9 cellular contexts compared by ENCODE assay signal in genomic region chr9:21919377-21920362, GRCh38.
DNase-seq lines count a peak whose midpoint lies in the region; ATAC-seq and TF ChIP-seq lines count a peak whose summit lies in the region.
"Had no signal": no experiment of that assay in that cellular context is flagged by ENCODE, and none has a peak within 500 bp of the region (broad histone marks: within the 10 kb centered on the region; RNA-seq: fewer than 3 reads in every experiment).

No MANE protein-coding gene starts in this region.

- ATAC-seq in GM21423 (IDR thresholded peaks at IDR 0.05; ENCODE audit: unreplicated experiment) (peak; percentile 92), gastrocnemius medialis (no peak)
- no peak for ATAC-seq in activated naive CD8-positive, alpha-beta T cell treated with anti-CD3 and anti-CD28 coated beads, Interleukin-2, amount 50 U/mL, for 24 hours

- no peak overlapping the region for H3K4me3 Mint-ChIP-seq in activated naive CD8-positive, alpha-beta T cell treated with anti-CD3 and anti-CD28 coated beads, Interleukin-2, amount 50 U/mL, for 24 hours

- no peak overlapping the region for H3K27ac ChIP-seq in gastrocnemius medialis
- H3K27ac ChIP-seq in neuronal stem cell (replicated peaks; ENCODE audit: low read length), result no peak overlapping the region
- H3K27ac ChIP-seq: pancreas had no signal

- H3K9me3 ChIP-seq in gastrocnemius medialis (no peaks in the 10 kb centered on the region), neuronal stem cell (replicated peaks in 1 of 2; ENCODE audit: control insufficient read depth in 2 of 2, insufficient read depth in 1 of 2, low read depth in 1 of 2, low read length in 2 of 2) (no peaks in the 10 kb centered on the region)
- H3K9me3 ChIP-seq: pancreas had no signal

- H4K91ac ChIP-seq in neuronal stem cell (ENCODE audit: low read depth, low read length, poor library complexity), result no peak overlapping the region

- no peak overlapping the region for H2BK120ac ChIP-seq in neuronal stem cell (ENCODE audit: low read depth, low read length)

- H3K9me3 Mint-ChIP-seq in activated naive CD8-positive, alpha-beta T cell treated with anti-CD3 and anti-CD28 coated beads, Interleukin-2, amount 50 U/mL, for 24 hours, result peaks cover 27% of the 10 kb centered on the region

- no peak overlapping the region for H3K23ac ChIP-seq in neuronal stem cell (ENCODE audit: low read depth, low read length, poor library complexity)

- no peaks in the 10 kb centered on the region for H3K79me1 ChIP-seq in neuronal stem cell (ENCODE audit: low read depth, low read length)

- no peak overlapping the region for H3K9ac ChIP-seq in neuronal stem cell (ENCODE audit: low read depth, low read length, poor library complexity)

- H2BK15ac ChIP-seq in neuronal stem cell (ENCODE audit: low read length), result no peak overlapping the region

- H3K27me3 Mint-ChIP-seq in activated naive CD8-positive, alpha-beta T cell treated with anti-CD3 and anti-CD28 coated beads, Interleukin-2, amount 50 U/mL, for 24 hours, result no peaks in the 10 kb centered on the region

- no peak overlapping the region for H3K14ac ChIP-seq in neuronal stem cell (ENCODE audit: low read length)

- no peak overlapping the region for H2BK5ac ChIP-seq in neuronal stem cell (ENCODE audit: low read length)

- no peak overlapping the region for H2AK5ac ChIP-seq in neuronal stem cell (ENCODE audit: low read depth, low read length)

- no peak overlapping the region for H3K18ac ChIP-seq in neuronal stem cell (ENCODE audit: low read length)

- H3K27me3 ChIP-seq in gastrocnemius medialis (no peaks in the 10 kb centered on the region), neuronal stem cell (ENCODE audit: control insufficient read depth in 3 of 3, insufficient read depth in 3 of 3, low read depth in 1 of 3, low read length in 3 of 3) (no peaks in the 10 kb centered on the region)
- H3K27me3 ChIP-seq: pancreas had no signal

- no peak overlapping the region for H3K4me2 ChIP-seq in neuronal stem cell (ENCODE audit: insufficient read depth, low read length, poor library complexity, severe bottlenecking)

- H3K4me1 ChIP-seq in gastrocnemius medialis (no peaks in the 10 kb centered on the region), neuronal stem cell (ENCODE audit: control insufficient read depth in 2 of 2, insufficient read depth in 1 of 2, low read depth in 1 of 2, low read length in 2 of 2) (no peaks in the 10 kb centered on the region)
- H3K4me1 ChIP-seq: pancreas had no signal

- H3K36me3 ChIP-seq in gastrocnemius medialis (no peaks in the 10 kb centered on the region), neuronal stem cell (replicated peaks in 1 of 2; ENCODE audit: control insufficient read depth in 2 of 2, insufficient read depth in 2 of 2, low read length in 2 of 2) (no peaks in the 10 kb centered on the region)
- H3K36me3 ChIP-seq: pancreas had no signal

- H3K4ac ChIP-seq in neuronal stem cell (ENCODE audit: low read length), result no peak overlapping the region

- intact Hi-C loops in gastrocnemius medialis (cut with DNase I; ENCODE audit: low total_unique reads), result no loop called here

- peaks cover 18% of the 10 kb centered on the region for H3K4me1 Mint-ChIP-seq in activated naive CD8-positive, alpha-beta T cell treated with anti-CD3 and anti-CD28 coated beads, Interleukin-2, amount 50 U/mL, for 24 hours

- H3K27ac Mint-ChIP-seq in activated naive CD8-positive, alpha-beta T cell treated with anti-CD3 and anti-CD28 coated beads, Interleukin-2, amount 50 U/mL, for 24 hours, result peak overlapping the region; percentile 35

- no peak overlapping the region for H2AFZ ChIP-seq in neuronal stem cell (ENCODE audit: low read length)

- H3K4me3 ChIP-seq in retinal pigment epithelial cell (ENCODE audit: low read length) (no peak overlapping the region), gastrocnemius medialis (no peak overlapping the region), neuronal stem cell (ENCODE audit: low read length in 2 of 2) (no peak overlapping the region)
- H3K4me3 ChIP-seq: pancreas had no signal

- H4K8ac ChIP-seq in neuronal stem cell (ENCODE audit: low read depth, low read length), result no peak overlapping the region

- no peak for TF ChIP-seq POLR2A in gastrocnemius medialis (IDR thresholded peaks at IDR 0.05)

- in situ Hi-C loops in KBM-7 (cut with MboI; ENCODE audit: low pct_unique_long_range_greater_than_20kb, low sequenced_read_pairs) (no loop called here), gastrocnemius medialis (cut with MboI; ENCODE audit: low sequenced_read_pairs in 4 of 4) (no loop called here)

- DNase-seq in GM03348 (ENCODE audit: low spot score) (peak; percentile 21), KBM-7 (peak; percentile 76), retinal pigment epithelial cell (ENCODE audit: low read depth) (peak; percentile 62), NCI-H1417 treated with DMSO at 0.1 percent for 48 hours (lab: John Stamatoyannopoulos, UW) (no peak), gastrocnemius medialis (no peak), neuronal stem cell (ENCODE audit: low spot score) (no peak)
- DNase-seq in activated naive CD8-positive, alpha-beta T cell treated with anti-CD3 and anti-CD28 coated beads, Interleukin-2, amount 50 U/mL, for 24 hours, result no peak
- DNase-seq: pancreas had no signal

- H2BK12ac ChIP-seq in neuronal stem cell (ENCODE audit: low read length), result no peak overlapping the region

- TF ChIP-seq CTCF in retinal pigment epithelial cell (conservative IDR thresholded peaks at IDR 0.05; ENCODE audit: low read depth, low read length) (no peak), gastrocnemius medialis (IDR thresholded peaks at IDR 0.05 in 4 of 5, conservative IDR thresholded peaks at IDR 0.05 in 1 of 5) (no peak)

- no CpG with 5 or more reads among the region's 4 CpGs for WGBS in neuronal stem cell (ENCODE audit: extremely low coverage in 2 of 2, insufficient read length in 2 of 2, insufficient replicate concordance in 1 of 2), 2 donors

- H3K36me3 Mint-ChIP-seq in activated naive CD8-positive, alpha-beta T cell treated with anti-CD3 and anti-CD28 coated beads, Interleukin-2, amount 50 U/mL, for 24 hours (ENCODE audit: low read depth), result peaks cover 7% of the 10 kb centered on the region

Comparison
In these comparisons a context has a peak if more than half of its experiments do, and no peak if none do; other contexts are left out.
1. DNase-seq: peak in GM03348 (single experiment), KBM-7 (single experiment) and retinal pigment epithelial cell (single experiment); none in activated naive CD8-positive, alpha-beta T cell treated with anti-CD3 and anti-CD28 coated beads, Interleukin-2, amount 50 U/mL, for 24 hours (single experiment), NCI-H1417 treated with DMSO at 0.1 percent for 48 hours (single experiment), gastrocnemius medialis (0 of 2) and neuronal stem cell (single experiment).